ENCODE assay signal across 11 cellular contexts in genomic region chr1:23573574-23574182, GRCh38.
"Had no signal": no experiment of that assay in that cellular context is flagged by ENCODE, and none has a peak within 500 bp of the region (broad histone marks: within the 10 kb centered on the region; RNA-seq: fewer than 3 reads in every experiment).

No MANE protein-coding gene starts in this region.

- H3K27ac ChIP-seq: pancreas, upper lobe of right lung had no signal

- H3K4me3 Mint-ChIP-seq: activated CD4-positive, alpha-beta memory T cell treated with anti-CD3 and anti-CD28 coated beads for 36 hours; stimulated activated effector memory CD8-positive, alpha-beta T cell treated with anti-CD3 and anti-CD28 coated beads, Interleukin-12 subunit alpha, Interleukin-12 subunit beta, amount 100 ng/mL, for 72 hours had no signal

- H3K27ac Mint-ChIP-seq: activated CD4-positive, alpha-beta memory T cell treated with anti-CD3 and anti-CD28 coated beads for 36 hours; stimulated activated effector memory CD8-positive, alpha-beta T cell treated with anti-CD3 and anti-CD28 coated beads, Interleukin-12 subunit alpha, Interleukin-12 subunit beta, amount 100 ng/mL, for 72 hours had no signal

- H3K27me3 ChIP-seq: pancreas, upper lobe of right lung had no signal

- DNase-seq: activated CD4-positive, alpha-beta memory T cell treated with anti-CD3 and anti-CD28 coated beads for 36 hours; activated CD4-positive, alpha-beta T cell treated with anti-CD3 and anti-CD28 coated beads for 1 hour; caudate nucleus; cortex of kidney; effector CD8-positive, alpha-beta T cell; left ventricle myocardium superior; mesendoderm; pancreas; small intestine; upper lobe of right lung had no signal

- ATAC-seq: left ventricle myocardium superior; pancreas; stimulated activated effector memory CD8-positive, alpha-beta T cell treated with anti-CD3 and anti-CD28 coated beads, Interleukin-12 subunit alpha, Interleukin-12 subunit beta, amount 100 ng/mL, for 72 hours; upper lobe of right lung had no signal

- H3K9me3 ChIP-seq: pancreas, upper lobe of right lung had no signal

- H3K4me3 ChIP-seq: pancreas, upper lobe of right lung had no signal

- H3K9me3 Mint-ChIP-seq: activated CD4-positive, alpha-beta memory T cell treated with anti-CD3 and anti-CD28 coated beads for 36 hours; stimulated activated effector memory CD8-positive, alpha-beta T cell treated with anti-CD3 and anti-CD28 coated beads, Interleukin-12 subunit alpha, Interleukin-12 subunit beta, amount 100 ng/mL, for 72 hours had no signal

- H3K36me3 Mint-ChIP-seq: activated CD4-positive, alpha-beta memory T cell treated with anti-CD3 and anti-CD28 coated beads for 36 hours; stimulated activated effector memory CD8-positive, alpha-beta T cell treated with anti-CD3 and anti-CD28 coated beads, Interleukin-12 subunit alpha, Interleukin-12 subunit beta, amount 100 ng/mL, for 72 hours had no signal

- H3K36me3 ChIP-seq: pancreas, upper lobe of right lung had no signal
